34 cellular contexts compared by ENCODE assay signal in the genomic region with DNA sequence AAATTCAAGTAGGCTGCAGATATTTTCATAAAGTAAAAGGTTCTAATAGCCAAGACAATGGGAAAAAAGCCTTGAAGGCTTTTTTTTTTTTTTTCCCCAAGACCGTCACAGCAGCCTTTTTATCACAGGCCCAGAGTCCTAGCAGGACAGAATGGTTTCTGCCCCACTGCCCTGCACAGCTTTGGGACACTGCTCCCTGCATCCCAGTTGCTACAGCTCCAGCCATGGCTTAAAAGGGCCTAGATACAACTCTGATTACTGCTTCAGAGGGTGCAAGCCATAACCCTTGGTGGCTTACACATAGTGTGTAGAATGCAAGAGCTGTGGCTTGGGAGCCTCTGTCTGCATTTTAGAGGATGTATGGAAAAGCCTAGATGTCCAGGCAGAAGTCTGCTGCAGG.
"Had no signal": no experiment of that assay in that cellular context is flagged by ENCODE, and none has a peak within 500 bp of the region (broad histone marks: within the 10 kb centered on the region; RNA-seq: fewer than 3 reads in every experiment).

No MANE protein-coding gene starts in this region.

- H3K4me3 ChIP-seq: MG63 had no signal

- H3K36me3 ChIP-seq: MG63 had no signal

- DNase-seq: Karpas-422, Kasumi-1, MG63, MM.1S, MV-4-11, NCI-H1048, NCI-H1092, NCI-H1092 treated with DMSO at 0.1 percent for 48 hours, NCI-H1105, NCI-H1105 treated with DMSO at 0.1 percent for 48 hours, NCI-H1417, NCI-H1417 treated with DMSO at 0.1 percent for 48 hours, NCI-H1436, NCI-H1436 treated with DMSO at 0.1 percent for 48 hours, NCI-H146, NCI-H1694, NCI-H1694 treated with DMSO at 0.1 percent for 48 hours, NCI-H187, NCI-H187 treated with DMSO at 0.1 percent for 48 hours, NCI-H1930, NCI-H2029, NCI-H2029 treated with DMSO at 0.1 percent for 48 hours, NCI-H2081, NCI-H2081 treated with DMSO at 0.1 percent for 48 hours, NCI-H2107, NCI-H2171, NCI-H2171 treated with DMSO at 0.1 percent for 48 hours, NCI-H2227 treated with DMSO at 0.1 percent for 48 hours, NCI-H226, NCI-H345, NCI-H446, NCI-H446 treated with DMSO at 0.1 percent for 48 hours, NCI-H510A, NCI-H510A treated with DMSO at 0.1 percent for 48 hours had no signal
